ENCODE assay signal across 8 cellular contexts in the genomic region with DNA sequence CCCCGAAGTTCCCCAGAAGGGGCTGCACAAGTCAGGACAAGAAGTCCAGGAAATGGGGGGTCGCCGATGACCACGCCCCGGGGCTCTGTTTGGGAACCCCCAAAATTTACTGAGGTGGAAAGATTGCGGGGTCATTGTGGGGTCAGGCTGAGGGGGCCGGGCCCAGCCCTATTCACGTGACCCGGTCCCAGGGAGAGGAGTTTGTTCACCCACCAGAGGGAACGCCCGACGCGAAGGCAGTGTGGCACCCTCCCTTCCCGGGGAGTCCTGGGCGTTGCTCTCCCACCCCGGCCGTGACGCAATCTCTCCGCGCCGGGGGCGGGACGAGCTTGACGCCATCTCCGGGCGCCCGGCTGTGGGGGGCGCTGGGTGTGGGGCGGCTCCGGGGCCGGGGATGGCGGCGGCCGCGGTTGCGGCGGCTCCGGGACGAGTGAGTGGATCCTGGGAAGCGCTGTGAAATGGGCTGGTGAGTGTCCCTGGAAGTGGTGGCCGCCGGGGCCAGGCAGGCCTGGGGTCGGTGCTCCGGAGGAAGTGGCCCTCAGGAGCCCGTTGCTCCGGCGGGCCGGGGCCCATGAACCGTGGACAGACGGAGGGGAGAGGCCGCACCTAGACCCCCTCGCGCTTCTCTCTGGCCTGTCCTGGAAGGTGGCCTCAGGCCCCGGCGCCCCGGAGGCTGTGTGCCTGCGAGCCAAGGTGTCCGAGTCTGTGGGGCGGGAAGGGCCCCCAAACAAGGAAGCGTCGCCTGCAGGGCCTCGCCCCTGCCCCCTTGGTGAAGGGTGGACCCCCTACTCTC. TPM values are rescaled to one million over a fixed set of nuclear protein-coding genes. Genes with fewer than 3 reads are reported as not detected.
A peak's percentile ranks its signal among the peaks of the same experiment; 100 is the strongest.
DNase-seq lines count a peak whose midpoint lies in the region; ATAC-seq and TF ChIP-seq lines count a peak whose summit lies in the region.

A gene with protein sequence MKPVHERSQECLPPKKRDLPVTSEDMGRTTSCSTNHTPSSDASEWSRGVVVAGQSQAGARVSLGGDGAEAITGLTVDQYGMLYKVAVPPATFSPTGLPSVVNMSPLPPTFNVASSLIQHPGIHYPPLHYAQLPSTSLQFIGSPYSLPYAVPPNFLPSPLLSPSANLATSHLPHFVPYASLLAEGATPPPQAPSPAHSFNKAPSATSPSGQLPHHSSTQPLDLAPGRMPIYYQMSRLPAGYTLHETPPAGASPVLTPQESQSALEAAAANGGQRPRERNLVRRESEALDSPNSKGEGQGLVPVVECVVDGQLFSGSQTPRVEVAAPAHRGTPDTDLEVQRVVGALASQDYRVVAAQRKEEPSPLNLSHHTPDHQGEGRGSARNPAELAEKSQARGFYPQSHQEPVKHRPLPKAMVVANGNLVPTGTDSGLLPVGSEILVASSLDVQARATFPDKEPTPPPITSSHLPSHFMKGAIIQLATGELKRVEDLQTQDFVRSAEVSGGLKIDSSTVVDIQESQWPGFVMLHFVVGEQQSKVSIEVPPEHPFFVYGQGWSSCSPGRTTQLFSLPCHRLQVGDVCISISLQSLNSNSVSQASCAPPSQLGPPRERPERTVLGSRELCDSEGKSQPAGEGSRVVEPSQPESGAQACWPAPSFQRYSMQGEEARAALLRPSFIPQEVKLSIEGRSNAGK (plus strand): TSS at position 338 of the 793 bp plus-strand sequence. CDS start 3,765 bp downstream, outside the sequence.

- H3K27me3 ChIP-seq in right atrium auricular region: no peaks in the 10 kb centered on the region
- H3K27me3 ChIP-seq in psoas muscle (ENCODE audit: insufficient read depth in 3 of 3, low read length in 2 of 3): no peaks in the 10 kb centered on the region

- peak within 1 kb of the TSS; percentile 86 to 91 for H3K27ac ChIP-seq in right atrium auricular region
- peak within 1 kb of the TSS; percentile 96 for H3K27ac ChIP-seq in psoas muscle
- H3K27ac ChIP-seq in urinary bladder (ENCODE audit: low read depth): peak within 1 kb of the TSS; percentile 82

- 0 to 1% (median 1%) methylated on average over 48 to 62 of the region's 62 CpGs for WGBS in psoas muscle, 3 donors
- WGBS in urinary bladder: under 1% methylated on average over 62 of the region's 62 CpGs

- H3K36me3 Mint-ChIP-seq in T-helper 17 cell (ENCODE audit: low read depth): peaks cover 10% of the 10 kb centered on the region

- peaks cover 37% of the 10 kb centered on the region for H3K4me1 Mint-ChIP-seq in T-helper 17 cell

- TF ChIP-seq CTCF in GM13977 (IDR thresholded peaks at IDR 0.05; ENCODE audit: extremely low read depth, insufficient read depth, missing control alignments): no peak
- peak in 1 of 2 donors; percentile 26 for TF ChIP-seq CTCF in right atrium auricular region (IDR thresholded peaks at IDR 0.05)
- no peak for TF ChIP-seq CTCF in psoas muscle (IDR thresholded peaks at IDR 0.05)

- in situ Hi-C loops in GM13977 (cut with MboI; ENCODE audit: low pct_unique_long_range_greater_than_20kb, low sequenced_read_pairs, unreplicated experiment): no loop called here

- DNase-seq in GM13977 (ENCODE audit: low spot score): peak; percentile 97
- DNase-seq in NCI-H146 (lab: John Stamatoyannopoulos, UW): peak; percentile 83
- DNase-seq in T-helper 17 cell: peak; percentile 88 to 95 (median 89)
- peak; percentile 9 to 91 (median 78) for DNase-seq in amygdala (lab: John Stamatoyannopoulos, UW)
- peak; percentile 93 for DNase-seq in right atrium auricular region (ENCODE audit: low spot score)
- peak; percentile 93 to 96 for DNase-seq in psoas muscle

- peaks cover 0 to 16% of the 10 kb centered on the region in 2 donors for H3K4me1 ChIP-seq in right atrium auricular region
- H3K4me1 ChIP-seq in psoas muscle: peaks cover 26% of the 10 kb centered on the region
- H3K4me1 ChIP-seq in urinary bladder (ENCODE audit: insufficient read depth): no peaks in the 10 kb centered on the region

- intact Hi-C loops in psoas muscle (cut with DNase I): loop anchor here (5.0 kb wide), 3 partner anchors 36 to 51 kb away; a partner anchor contains a TSS

- H3K27me3 Mint-ChIP-seq in T-helper 17 cell: no peaks in the 10 kb centered on the region

- H3K4me3 ChIP-seq in right atrium auricular region: peak within 1 kb of the TSS; percentile 83 to 87
- peak within 1 kb of the TSS; percentile 100 for H3K4me3 ChIP-seq in psoas muscle
- peak within 1 kb of the TSS; percentile 97 for H3K4me3 ChIP-seq in urinary bladder (ENCODE audit: low read depth, low read length)

- peak within 1 kb of the TSS; percentile 93 for H3K4me3 Mint-ChIP-seq in T-helper 17 cell

- H3K9me3 ChIP-seq in T-helper 17 cell (ENCODE audit: control insufficient read depth, low read length, poor library complexity, severe bottlenecking): no peaks in the 10 kb centered on the region
- H3K9me3 ChIP-seq in right atrium auricular region: no peaks in the 10 kb centered on the region
- H3K9me3 ChIP-seq in psoas muscle: no peaks in the 10 kb centered on the region

- ATAC-seq in HG02840 (IDR thresholded peaks at IDR 0.05; ENCODE audit: low FRiP score, unreplicated experiment) (peak; percentile 55), T-helper 17 cell (peak; percentile 95), psoas muscle (peak; percentile 94 to 96 (median 95))

- H3K27ac Mint-ChIP-seq in T-helper 17 cell: peak within 1 kb of the TSS; percentile 96

- peaks cover 24% of the 10 kb centered on the region for H3K36me3 ChIP-seq in right atrium auricular region
- H3K36me3 ChIP-seq in psoas muscle (ENCODE audit: insufficient read depth in 1 of 2, low read depth in 1 of 2): peaks cover 3 to 29% of the 10 kb centered on the region in 2 donors
- no peaks in the 10 kb centered on the region for H3K36me3 ChIP-seq in urinary bladder (ENCODE audit: insufficient read depth)

RNA-seq across cellular contexts. Expression of the gene that starts here (rescaled TPM):
- total RNA-seq in T-helper 17 cell: 10 to 100 TPM; 39.9 to 46.3 TPM
- total RNA-seq in right atrium auricular region: 10 to 100 TPM; 13.6 to 23.7 TPM
- total RNA-seq in psoas muscle: 10 to 100 TPM; 18.1 to 28.0 (median 22.4) TPM
- 10 to 100 TPM in 1 of 3 donors, 1 to 10 TPM in 2; 5.9 to 20.1 (median 5.9) TPM for polyA plus RNA-seq in psoas muscle
- total RNA-seq in urinary bladder: 17.9 TPM
- polyA plus RNA-seq in urinary bladder: 18.0 TPM

Comparison
In these comparisons a context has a peak if more than half of its experiments do, and no peak if none do; other contexts are left out.
1. Peak in every context shown above with its lines: DNase-seq, ATAC-seq, H3K4me3 ChIP-seq and H3K27ac ChIP-seq.